ENCODE assay signal across 1 cellular context in genomic region chr20:50731930-50732690, GRCh38.
TF ChIP-seq lines count a peak whose summit lies in the region.

No MANE protein-coding gene starts in this region.

TF ChIP-seq in GM23338, 12 proteins besides CTCF, POLR2A, EP300 and RAD21 (continued from another document):
- no peak for TF ChIP-seq ETS1 (IDR thresholded peaks at IDR 0.05)
